In genomic region chr2:24046599-24046929, GRCh38 we compare ENCODE assay signal across 8 cellular contexts. TPM values are rescaled to one million over a fixed set of nuclear protein-coding genes. Genes with fewer than 3 reads are reported as not detected.
DNase-seq lines count a peak whose midpoint lies in the region; ATAC-seq, FAIRE-seq and TF ChIP-seq lines count a peak whose summit lies in the region.

No MANE protein-coding gene starts in this region.

- H2BK20ac ChIP-seq in H1 (ENCODE audit: low read length) = no peak overlapping the region

- H3K9me3 Mint-ChIP-seq in CD4-positive, alpha-beta memory T cell = no peaks in the 10 kb centered on the region

- no peak for FAIRE-seq in H1 (lab: Jason Lieb, UNC)

- H3K79me2 ChIP-seq in OCI-LY1 (ENCODE audit: insufficient read depth, low read length) (peaks cover 18% of the 10 kb centered on the region), H1 (ENCODE audit: control insufficient read depth in 1 of 2, insufficient read depth in 2 of 2, low read length in 2 of 2) (peaks cover 0 to 40% of the 10 kb centered on the region in 2 experiments; a peak in 3 of 4 replicates), osteoblast (ENCODE audit: insufficient read depth, low read length) (peaks cover 27% of the 10 kb centered on the region)

- H2BK12ac ChIP-seq in H1 (ENCODE audit: low read depth, low read length) = no peak overlapping the region

- no peak overlapping the region for H2BK15ac ChIP-seq in H1 (ENCODE audit: low read length)

- H3K9me3 ChIP-seq in CD4-positive, alpha-beta memory T cell (ENCODE audit: control insufficient read depth in 1 of 2, low read length in 2 of 2) = no peaks in the 10 kb centered on the region
- no peaks in the 10 kb centered on the region for H3K9me3 ChIP-seq in OCI-LY1 (ENCODE audit: low read length)
- H3K9me3 ChIP-seq in H1 (ENCODE audit: insufficient read depth in 2 of 2, low read depth in 1 of 2, low read length in 1 of 2) = no peaks in the 10 kb centered on the region
- no peaks in the 10 kb centered on the region for H3K9me3 ChIP-seq in osteoblast (ENCODE audit: low read depth, low read length)

- H3K14ac ChIP-seq in H1 (ENCODE audit: insufficient read length) = no peak overlapping the region

- CTCF ChIA-PET in CD4-positive, alpha-beta memory T cell (lab: Charles Lee; ENCODE audit: partially characterized antibody) = interaction anchor here (1.1 to 2.7 kb wide), 5 partner anchors 20 to 119 kb away, joined by 3 to 15 read pairs (median 6); partner anchors contain the start of genes ATAD2B and TP53I3
- CTCF ChIA-PET in H1 (lab: Charles Lee; ENCODE audit: partially characterized antibody) = interaction anchor here (1.5 to 4.8 kb wide), 2 partner anchors 14 to 38 kb away, joined by 3 to 23 read pairs; partner anchors contain the start of gene TP53I3

- peak overlapping the region; percentile 91 to 100 (median 96) for H3K4me3 Mint-ChIP-seq in CD4-positive, alpha-beta memory T cell

- H3K4me3 ChIP-seq in CD4-positive, alpha-beta memory T cell (ENCODE audit: low read length in 2 of 2) = peak overlapping the region; percentile 89 to 90
- H3K4me3 ChIP-seq in OCI-LY1 (ENCODE audit: low read depth, low read length, poor library complexity, severe bottlenecking) (peak overlapping the region; percentile 92), H1 (ENCODE audit: extremely low read depth in 1 of 4, insufficient read depth in 2 of 4, low read depth in 3 of 4, low read length in 4 of 4) (peak overlapping the region; percentile 73 to 95 (median 84)), osteoblast (ENCODE audit: insufficient read depth, low read length) (peak overlapping the region; percentile 99)

- peaks cover 25% of the 10 kb centered on the region for H3K4me1 ChIP-seq in CD4-positive, alpha-beta memory T cell (ENCODE audit: insufficient read depth, low read length)
- H3K4me1 ChIP-seq in OCI-LY1 (ENCODE audit: insufficient read depth, low read length, severe bottlenecking) (peaks cover 32% of the 10 kb centered on the region), H1 (replicated peaks in 1 of 4; ENCODE audit: control insufficient read depth in 3 of 4, insufficient read depth in 4 of 4, low read length in 3 of 4) (peaks cover 5 to 12% (median 6%) of the 10 kb centered on the region in 4 experiments; a peak in 5 of 7 replicates), osteoblast (ENCODE audit: insufficient read depth, low read length) (peaks cover 20% of the 10 kb centered on the region)

- no peak overlapping the region for H3K4ac ChIP-seq in H1 (replicated peaks; ENCODE audit: insufficient read length, low read depth, low read length)

- no peak overlapping the region for H2AK5ac ChIP-seq in H1 (ENCODE audit: low read depth, low read length)

- peaks cover 0 to 5% of the 10 kb centered on the region in 2 donors for H3K36me3 Mint-ChIP-seq in CD4-positive, alpha-beta memory T cell

- H3K27me3 ChIP-seq in CD4-positive, alpha-beta memory T cell (ENCODE audit: insufficient read depth, low read length) = no peaks in the 10 kb centered on the region
- H3K27me3 ChIP-seq in OCI-LY1 (ENCODE audit: insufficient read depth, low read length) = no peaks in the 10 kb centered on the region
- H3K27me3 ChIP-seq in H1 (replicated peaks in 1 of 4; ENCODE audit: control insufficient read depth in 3 of 4, extremely low read depth in 1 of 4, insufficient read depth in 3 of 4, low read length in 3 of 4) = no peaks in the 10 kb centered on the region
- peaks cover 3% of the 10 kb centered on the region for H3K27me3 ChIP-seq in osteoblast (ENCODE audit: insufficient read depth, low read length)

- no peak overlapping the region for H2BK5ac ChIP-seq in H1 (ENCODE audit: low read depth, low read length)

- TF ChIP-seq POLR2A in H1 (IDR thresholded peaks at IDR 0.05; ENCODE audit: control extremely low read depth in 1 of 2, low read depth in 2 of 2, low read length in 2 of 2) = no peak

- no peak for TF ChIP-seq EP300 in H1 (IDR thresholded peaks at IDR 0.05; ENCODE audit: borderline replicate concordance in 1 of 2, low read depth in 2 of 2, low read length in 2 of 2)

- H3K23me2 ChIP-seq in H1 (ENCODE audit: low read depth, low read length) = peaks cover 5% of the 10 kb centered on the region; the same call in 1 of the 2 replicates

- no peak overlapping the region for H3K18ac ChIP-seq in H1 (ENCODE audit: extremely low read depth, low read length)

- H3K23ac ChIP-seq in H1 (ENCODE audit: insufficient read length) = no peak overlapping the region

- H3K36me3 ChIP-seq in CD4-positive, alpha-beta memory T cell (ENCODE audit: insufficient read depth, low read length) = no peaks in the 10 kb centered on the region
- H3K36me3 ChIP-seq in OCI-LY1 (ENCODE audit: insufficient read depth, low read length) (peaks cover 4% of the 10 kb centered on the region; the same call in 1 of the 2 replicates), H1 (ENCODE audit: control insufficient read depth in 2 of 4, insufficient read depth in 4 of 4, low read length in 3 of 4) (no peaks in the 10 kb centered on the region), osteoblast (ENCODE audit: insufficient read depth, low read length) (no peaks in the 10 kb centered on the region)

- peak overlapping the region; percentile 65 for H3K27ac ChIP-seq in CD4-positive, alpha-beta memory T cell (ENCODE audit: low read depth, low read length)
- H3K27ac ChIP-seq in OCI-LY1 (ENCODE audit: low read depth, low read length, poor library complexity, severe bottlenecking) (no peak overlapping the region), H1 (ENCODE audit: low read depth, low read length) (no peak overlapping the region), osteoblast (ENCODE audit: low read depth, low read length) (peak overlapping the region; percentile 53)

- H2AFZ ChIP-seq in OCI-LY1 (ENCODE audit: low read length) = no peak overlapping the region
- H2AFZ ChIP-seq in H1 (ENCODE audit: low read length) = no peak overlapping the region
- H2AFZ ChIP-seq in osteoblast (ENCODE audit: low read length) = peak overlapping the region; percentile 97

- H3K56ac ChIP-seq in H1 (replicated peaks; ENCODE audit: insufficient read length, low read depth, low read length) = no peak overlapping the region

- H4K8ac ChIP-seq in H1 (ENCODE audit: extremely low read depth, insufficient read depth, low read length) = no peak overlapping the region

- H3K27me3 Mint-ChIP-seq in CD4-positive, alpha-beta memory T cell = peaks cover 0 to 1% of the 10 kb centered on the region in 2 donors

- WGBS in H1 (ENCODE audit: extremely low coverage in 1 of 2, insufficient coverage in 1 of 2, insufficient read length in 1 of 2, insufficient replicate concordance in 2 of 2, low coverage in 1 of 2, low lambda C conversion rate in 2 of 2, missing lambda C conversion rate in 1 of 2), 2 experiments = 1% methylated on average over 2 of the region's 2 CpGs; no CpG with 5 or more reads in 1 of the 2 experiments

- no peak for ATAC-seq in HG03045 (IDR thresholded peaks at IDR 0.05; ENCODE audit: unreplicated experiment)

- H3K4me2 ChIP-seq in OCI-LY1 (ENCODE audit: low read length) (peak overlapping the region; percentile 77), H1 (ENCODE audit: insufficient read depth in 1 of 2, low read depth in 2 of 2, low read length in 2 of 2) (peak overlapping the region; percentile 29 to 73), osteoblast (ENCODE audit: insufficient read depth, low read length) (peak overlapping the region; percentile 97)

- H4K20me1 ChIP-seq in OCI-LY1 (ENCODE audit: insufficient read depth, low read length) = no peaks in the 10 kb centered on the region
- H4K20me1 ChIP-seq in H1 (replicated peaks in 1 of 2; ENCODE audit: control insufficient read depth in 1 of 2, insufficient read depth in 2 of 2, low read length in 2 of 2) = no peaks in the 10 kb centered on the region
- H4K20me1 ChIP-seq in osteoblast (ENCODE audit: insufficient read depth, low read length) = no peaks in the 10 kb centered on the region

- peaks cover 16 to 28% (median 25%) of the 10 kb centered on the region in 4 donors for H3K4me1 Mint-ChIP-seq in CD4-positive, alpha-beta memory T cell

- H3K9ac ChIP-seq in OCI-LY1 (ENCODE audit: low read length) = peak overlapping the region; percentile 93
- H3K9ac ChIP-seq in H1 (replicated peaks in 1 of 4; ENCODE audit: extremely low read depth in 1 of 4, low read depth in 3 of 4, low read length in 3 of 4) = peak overlapping the region in 1 of 4 experiments; percentile 96; a peak in 2 of 7 replicates

- H3K9me2 ChIP-seq in OCI-LY1 (ENCODE audit: low read depth, low read length) = no peaks in the 10 kb centered on the region

- H3F3A ChIP-seq in OCI-LY1 (ENCODE audit: insufficient read depth, low read length) = no peaks in the 10 kb centered on the region

- H2BK120ac ChIP-seq in H1 (replicated peaks; ENCODE audit: low read depth, low read length) = no peak overlapping the region

- no peak for TF ChIP-seq RAD21 in H1 (IDR thresholded peaks at IDR 0.05 in 1 of 2, conservative IDR thresholded peaks at IDR 0.05 in 1 of 2; ENCODE audit: low read depth in 2 of 2, low read length in 2 of 2)

- POLR2A ChIA-PET in CD4-positive, alpha-beta memory T cell (lab: Charles Lee; ENCODE audit: partially characterized antibody) = interaction anchor here (1.5 to 5.5 kb wide), 5 partner anchors 10 to 119 kb away, joined by 4 to 70 read pairs (median 9); partner anchors contain the start of genes ATAD2B, SF3B6 and TP53I3
- POLR2A ChIA-PET in H1 (lab: Charles Lee; ENCODE audit: partially characterized antibody) = interaction anchor here (1.0 to 3.1 kb wide), 13 partner anchors 9 to 121 kb away, joined by 3 to 22 read pairs (median 5); partner anchors contain the start of genes ATAD2B, MFSD2B and SF3B6

- H4K91ac ChIP-seq in H1 (replicated peaks; ENCODE audit: insufficient read length, low read length) = no peak overlapping the region

- TF ChIP-seq CTCF in OCI-LY1 (IDR thresholded peaks at IDR 0.05; ENCODE audit: low read length) (no peak), H1 (IDR thresholded peaks at IDR 0.05; ENCODE audit: control extremely low read depth in 1 of 3, insufficient read depth in 1 of 3, low read depth in 1 of 3, low read length in 3 of 3) (no peak), osteoblast (IDR thresholded peaks at IDR 0.05; ENCODE audit: extremely low read depth, low read depth, low read length) (no peak)

- peak overlapping the region in 4 of 7 donors; percentile 91 to 98 (median 94) for H3K27ac Mint-ChIP-seq in CD4-positive, alpha-beta memory T cell

- H4K5ac ChIP-seq in H1 (ENCODE audit: insufficient read length, low read depth, low read length) = no peak overlapping the region

- intact Hi-C loops in CD4-positive, alpha-beta memory T cell (cut with micrococcal nuclease) = loop anchor here (2.0 kb wide), 1 partner anchor 38 kb away; the partner anchor contains the start of gene TP53I3

- peaks cover 2% of the 10 kb centered on the region; the same call in 1 of the 2 replicates for H3K79me1 ChIP-seq in H1 (ENCODE audit: low read depth, low read length)

- no peak for DNase-seq in CD4-positive, alpha-beta memory T cell
- DNase-seq in H1 (ENCODE audit: low read depth in 1 of 2, low spot score in 2 of 2) = no peak
- DNase-seq in osteoblast (ENCODE audit: insufficient read length, low spot score, missing footprints) = peak; percentile 58
- no peak for DNase-seq in occipital lobe (lab: John Stamatoyannopoulos, UW)
- no peak for DNase-seq in cerebellum (ENCODE audit: low spot score)
- DNase-seq in NAMALWA (ENCODE audit: low spot score) = no peak

RNA-seq across cellular contexts. Expression of gene WDCP, which starts 0.6 kb away (rescaled TPM):
- 10 to 100 TPM; 17.5 to 20.5 TPM for total RNA-seq in CD4-positive, alpha-beta memory T cell
- polyA plus RNA-seq in CD4-positive, alpha-beta memory T cell = 1 to 10 TPM; 4.8 to 5.1 TPM
- total RNA-seq in H1 (2021; fragmentation: NEBNext Ultra II Directional; extraction: Animal tissue kit (Norgen Biotek cat#: 25700)) = 37.6 and 40.1 TPM in 2 replicates
- polyA plus RNA-seq in H1 (2011; rRNA removed) = 18.0 and 19.2 TPM in 2 replicates
- 21.5 TPM for polyA plus RNA-seq in H1 (2011; cell fraction: cytosol; rRNA removed)
- 22.9 TPM for polyA plus RNA-seq in H1 (2011; cell fraction: nucleus; rRNA removed)
- polyA plus RNA-seq in H1 (2012, experiment 1 of 2) = 18.2 to 21.5 TPM (median 20.2 TPM) in 4 replicates
- 1.3 TPM for polyA plus RNA-seq in H1 (2012, experiment 2 of 2)
- polyA plus RNA-seq in H1 (2013, experiment 1 of 2) = 15.0 TPM
- polyA plus RNA-seq in H1 (2013, experiment 2 of 2) = 15.4 TPM
- 119 and 146 TPM in 2 replicates for polyA minus RNA-seq in H1 (2011; rRNA and poly(A)+ RNA removed)
- polyA minus RNA-seq in H1 (2011; cell fraction: cytosol; rRNA and poly(A)+ RNA removed) = 14.8 TPM
- 20.8 TPM for polyA minus RNA-seq in H1 (2011; cell fraction: nucleus; rRNA and poly(A)+ RNA removed)
- total RNA-seq in osteoblast (8.3 and 9.1 TPM in 2 replicates), occipital lobe (23.7 TPM), cerebellum (18.0 TPM)

RNA-seq across cellular contexts. Expression of gene FKBP1B, which starts 3.0 kb away (rescaled TPM):
- total RNA-seq in CD4-positive, alpha-beta memory T cell = 1 to 10 TPM in 1 of 2 experiments, under 1 TPM in 1; 0.58 to 1.3 TPM
- 1 to 10 TPM; 2.3 to 2.5 TPM for polyA plus RNA-seq in CD4-positive, alpha-beta memory T cell
- 47.6 and 50.8 TPM in 2 replicates for total RNA-seq in H1 (2021; fragmentation: NEBNext Ultra II Directional; extraction: Animal tissue kit (Norgen Biotek cat#: 25700))
- polyA plus RNA-seq in H1 (2011; rRNA removed) = 135 and 151 TPM in 2 replicates
- 115 TPM for polyA plus RNA-seq in H1 (2011; cell fraction: cytosol; rRNA removed)
- 66.1 TPM for polyA plus RNA-seq in H1 (2011; cell fraction: nucleus; rRNA removed)
- 66.5 to 71.0 TPM (median 68.8 TPM) in 4 replicates for polyA plus RNA-seq in H1 (2012, experiment 1 of 2)
- 56.0 TPM for polyA plus RNA-seq in H1 (2012, experiment 2 of 2)
- 49.8 TPM for polyA plus RNA-seq in H1 (2013, experiment 1 of 2)
- polyA plus RNA-seq in H1 (2013, experiment 2 of 2) = 49.9 TPM
- 55.8 and 56.9 TPM in 2 replicates for polyA minus RNA-seq in H1 (2011; rRNA and poly(A)+ RNA removed)
- 18.5 TPM for polyA minus RNA-seq in H1 (2011; cell fraction: cytosol; rRNA and poly(A)+ RNA removed)
- polyA minus RNA-seq in H1 (2011; cell fraction: nucleus; rRNA and poly(A)+ RNA removed) = 17.9 TPM
- total RNA-seq in osteoblast = 2.7 and 3.3 TPM in 2 replicates
- 60.0 TPM for total RNA-seq in occipital lobe
- 25.1 TPM for total RNA-seq in cerebellum

RNA-seq across cellular contexts. Expression of gene SF3B6, which starts 29.6 kb away (rescaled TPM):
- total RNA-seq in CD4-positive, alpha-beta memory T cell = 10 to 100 TPM; 50.0 to 55.3 TPM
- 100 to 1,000 TPM; 180 to 238 TPM for polyA plus RNA-seq in CD4-positive, alpha-beta memory T cell
- 126 and 127 TPM in 2 replicates for total RNA-seq in H1 (2021; fragmentation: NEBNext Ultra II Directional; extraction: Animal tissue kit (Norgen Biotek cat#: 25700))
- polyA plus RNA-seq in H1 (2011; rRNA removed) = 86.6 and 155 TPM in 2 replicates
- polyA plus RNA-seq in H1 (2011; cell fraction: cytosol; rRNA removed) = 176 TPM
- polyA plus RNA-seq in H1 (2011; cell fraction: nucleus; rRNA removed) = 33.1 TPM
- 105 to 184 TPM (median 117 TPM) in 4 replicates for polyA plus RNA-seq in H1 (2012, experiment 1 of 2)
- polyA plus RNA-seq in H1 (2012, experiment 2 of 2) = 246 TPM
- polyA plus RNA-seq in H1 (2013, experiment 1 of 2) = 180 TPM
- 197 TPM for polyA plus RNA-seq in H1 (2013, experiment 2 of 2)
- 21.8 and 39.5 TPM in 2 replicates for polyA minus RNA-seq in H1 (2011; rRNA and poly(A)+ RNA removed)
- polyA minus RNA-seq in H1 (2011; cell fraction: cytosol; rRNA and poly(A)+ RNA removed) = 36.9 TPM
- 22.6 TPM for polyA minus RNA-seq in H1 (2011; cell fraction: nucleus; rRNA and poly(A)+ RNA removed)
- 96.6 and 109 TPM in 2 replicates for total RNA-seq in osteoblast
- 124 TPM for total RNA-seq in occipital lobe
- total RNA-seq in cerebellum = 60.0 TPM

RNA-seq across cellular contexts. Expression of gene MFSD2B, which starts 36.7 kb away (rescaled TPM):
- total RNA-seq in CD4-positive, alpha-beta memory T cell = not detected
- not detected for polyA plus RNA-seq in CD4-positive, alpha-beta memory T cell
- total RNA-seq in H1 (2021; fragmentation: NEBNext Ultra II Directional; extraction: Animal tissue kit (Norgen Biotek cat#: 25700)) = 0.48 and 1.1 TPM in 2 replicates
- polyA plus RNA-seq in H1 (2011; rRNA removed) = 0.33 and 0.46 TPM in 2 replicates
- 0.16 TPM for polyA plus RNA-seq in H1 (2011; cell fraction: cytosol; rRNA removed)
- polyA plus RNA-seq in H1 (2011; cell fraction: nucleus; rRNA removed) = 0.81 TPM
- 0.17 to 2.4 TPM (median 1.1 TPM) in 4 replicates for polyA plus RNA-seq in H1 (2012, experiment 1 of 2)
- 0.31 TPM for polyA plus RNA-seq in H1 (2012, experiment 2 of 2)
- polyA plus RNA-seq in H1 (2013, experiment 1 of 2) = 0.59 TPM
- polyA plus RNA-seq in H1 (2013, experiment 2 of 2) = 0.44 TPM
- polyA minus RNA-seq in H1 (2011; rRNA and poly(A)+ RNA removed) = 0.17 and 1.4 TPM in 2 replicates
- not detected for polyA minus RNA-seq in H1 (2011; cell fraction: cytosol; rRNA and poly(A)+ RNA removed)
- polyA minus RNA-seq in H1 (2011; cell fraction: nucleus; rRNA and poly(A)+ RNA removed) = 0.20 TPM
- total RNA-seq in osteoblast (0.36 TPM in 1 of 2 replicates, not detected in the other), occipital lobe (not detected), cerebellum (0.64 TPM)

RNA-seq across cellular contexts. Expression of gene TP53I3, which starts 38.1 kb away (rescaled TPM):
- total RNA-seq in CD4-positive, alpha-beta memory T cell = under 1 TPM; 0.20 to 0.47 TPM
- polyA plus RNA-seq in CD4-positive, alpha-beta memory T cell = under 1 TPM in 1 of 2 donors, not detected in 1; 0.15 TPM
- total RNA-seq in H1 (2021; fragmentation: NEBNext Ultra II Directional; extraction: Animal tissue kit (Norgen Biotek cat#: 25700)) = 29.4 and 30.1 TPM in 2 replicates
- 34.5 and 36.3 TPM in 2 replicates for polyA plus RNA-seq in H1 (2011; rRNA removed)
- polyA plus RNA-seq in H1 (2011; cell fraction: cytosol; rRNA removed) = 46.1 TPM
- 59.1 TPM for polyA plus RNA-seq in H1 (2011; cell fraction: nucleus; rRNA removed)
- 36.3 to 44.3 TPM (median 40.3 TPM) in 4 replicates for polyA plus RNA-seq in H1 (2012, experiment 1 of 2)
- polyA plus RNA-seq in H1 (2012, experiment 2 of 2) = 32.4 TPM
- polyA plus RNA-seq in H1 (2013, experiment 1 of 2) = 19.8 TPM
- 19.2 TPM for polyA plus RNA-seq in H1 (2013, experiment 2 of 2)
- 16.0 and 23.1 TPM in 2 replicates for polyA minus RNA-seq in H1 (2011; rRNA and poly(A)+ RNA removed)
- polyA minus RNA-seq in H1 (2011; cell fraction: cytosol; rRNA and poly(A)+ RNA removed) = 14.9 TPM
- polyA minus RNA-seq in H1 (2011; cell fraction: nucleus; rRNA and poly(A)+ RNA removed) = 29.0 TPM
- 59.4 and 79.3 TPM in 2 replicates for total RNA-seq in osteoblast
- total RNA-seq in occipital lobe = 11.9 TPM
- total RNA-seq in cerebellum = 10.2 TPM

Comparison
In these comparisons a context has a peak if more than half of its experiments do, and no peak if none do; other contexts are left out.
1. H3K27ac ChIP-seq: peak in CD4-positive, alpha-beta memory T cell (single experiment) and osteoblast (single experiment); none in OCI-LY1 (single experiment) and H1 (single experiment).
2. Peak in every context shown above with its lines, with median percentiles within 50 percentile points of each other: H3K4me3 ChIP-seq and H3K4me2 ChIP-seq.